Comparison of ENCODE assay signal across 8 cellular contexts in genomic region chr1:38032992-38033391, GRCh38. TPM values are rescaled to one million over a fixed set of nuclear protein-coding genes. Genes with fewer than 3 reads are reported as not detected.
"Had no signal": no experiment of that assay in that cellular context is flagged by ENCODE, and none has a peak within 500 bp of the region (broad histone marks: within the 10 kb centered on the region; RNA-seq: fewer than 3 reads in every experiment).

No MANE protein-coding gene starts in this region.

RNA-seq across cellular contexts. Expression of gene POU3F1, which starts 13.6 kb away (rescaled TPM):
- total RNA-seq: stomach, subcutaneous adipose tissue, thoracic aorta, thyroid gland, transverse colon, upper lobe of right lung, uterus, vagina had no signal
